ENCODE assay signal across 11 cellular contexts in genomic region chr20:38452880-38453624, GRCh38. TPM values are rescaled to one million over a fixed set of nuclear protein-coding genes. Genes with fewer than 3 reads are reported as not detected.
DNase-seq lines count a peak whose midpoint lies in the region; ATAC-seq and TF ChIP-seq lines count a peak whose summit lies in the region.
"Had no signal": no experiment of that assay in that cellular context is flagged by ENCODE, and none has a peak within 500 bp of the region (broad histone marks: within the 10 kb centered on the region; RNA-seq: fewer than 3 reads in every experiment).

No MANE protein-coding gene starts in this region.

- ATAC-seq in Panc1 (peak; percentile 31; the same call in 1 of the 2 replicates), HG02870 (IDR thresholded peaks at IDR 0.05; ENCODE audit: unreplicated experiment) (no peak)
- ATAC-seq: activated T-cell treated with anti-CD3 and anti-CD28 coated beads, Interleukin-2, amount 50 U/mL, for 4 hours; T-helper 17 cell had no signal

- peaks cover 3% of the 10 kb centered on the region; the same call in 1 of the 2 replicates for H3K4me1 ChIP-seq in Panc1 (ENCODE audit: control insufficient read depth, insufficient read depth, low read length)
- peaks cover 31% of the 10 kb centered on the region for H3K4me1 ChIP-seq in mesodermal cell (ENCODE audit: control insufficient read depth, insufficient read depth, low read length, poor library complexity, severe bottlenecking)

- POLR2A ChIA-PET in Panc1 (lab: Charles Lee) (no interaction called here), GM10248 (lab: Yijun Ruan, JAX) (interaction anchor here (1.2 kb wide), 1 partner anchor 18 kb away, joined by 4 read pairs; the partner anchor contains the start of gene SNHG17)

- no peak for TF ChIP-seq POLR2A in erythroblast (IDR thresholded peaks at IDR 0.05; ENCODE audit: low read length)

- CTCF ChIA-PET in Panc1 (lab: Charles Lee) = no interaction called here
- CTCF ChIA-PET in GM10248 (lab: Yijun Ruan, JAX) = interaction anchor here (1.0 to 13.7 kb wide), 5 partner anchors 9 to 40 kb away, joined by 3 to 192 read pairs (median 5); partner anchors contain the start of genes RALGAPB and SNHG17

- no TSS peak for BruUV-seq in Panc1 (replicated peaks; lab: Mats Ljungman, UMichigan)

- 79 to 90% methylated on average over 10 to 11 of the region's 19 CpGs for WGBS in mesodermal cell (ENCODE audit: insufficient coverage in 2 of 2), 2 experiments

- in situ Hi-C loops in Panc1 (cut with HindIII; ENCODE audit: low pct_unique_long_range_greater_than_20kb, low sequenced_read_pairs) = no loop called here

- H3K4me3 ChIP-seq in Panc1 (ENCODE audit: low read depth in 2 of 2, low read length in 2 of 2) (no peak overlapping the region), mesodermal cell (ENCODE audit: extremely low read depth, insufficient read depth, low read length, poor library complexity, severe bottlenecking) (no peak overlapping the region)

- no peak for TF ChIP-seq CTCF in Panc1 (IDR thresholded peaks at IDR 0.05)
- no peak for TF ChIP-seq CTCF in GM10248 (IDR thresholded peaks at IDR 0.05; ENCODE audit: control extremely low read depth, extremely low read depth, low read depth, missing control alignments)

- H3K9me3 ChIP-seq in Panc1 (ENCODE audit: control insufficient read depth, insufficient read depth, low read depth, low read length) (no peaks in the 10 kb centered on the region), mesodermal cell (ENCODE audit: control insufficient read depth, low read length) (no peaks in the 10 kb centered on the region)

- peak; percentile 32 for DNase-seq in AG08396 (ENCODE audit: low spot score)
- DNase-seq in Panc1 (ENCODE audit: low read depth, low spot score) = no peak
- peak; percentile 88 for DNase-seq in erythroblast (lab: John Stamatoyannopoulos, UW)
- no peak for DNase-seq in NCI-H1694 (lab: John Stamatoyannopoulos, UW)
- DNase-seq in GM10248 (ENCODE audit: extremely low spot score) = no peak
- no peak for DNase-seq in NCI-H1417 treated with DMSO at 0.1 percent for 48 hours (lab: John Stamatoyannopoulos, UW)
- DNase-seq: activated T-cell treated with anti-CD3 and anti-CD28 coated beads, Interleukin-2, amount 50 U/mL, for 4 hours; AML-193; T-helper 17 cell had no signal

- intact Hi-C loops in Panc1 (cut with micrococcal nuclease; ENCODE audit: unreplicated experiment) = no loop called here

- H3K27me3 ChIP-seq in Panc1 (ENCODE audit: control insufficient read depth, insufficient read depth, low read length) = no peaks in the 10 kb centered on the region

- H3K27ac ChIP-seq in Panc1 (ENCODE audit: low read length) = no peak overlapping the region
- peak overlapping the region; percentile 71 for H3K27ac ChIP-seq in mesodermal cell (ENCODE audit: low read depth, low read length, severe bottlenecking)

- H3K36me3 ChIP-seq in Panc1 (ENCODE audit: control insufficient read depth, insufficient read depth, low read length) = no peaks in the 10 kb centered on the region
- H3K36me3 ChIP-seq in mesodermal cell (ENCODE audit: control insufficient read depth, insufficient read depth, low read length) = peaks cover 34% of the 10 kb centered on the region

RNA-seq across cellular contexts. Expression of gene SNHG17, which starts 17.9 kb away (rescaled TPM):
- total RNA-seq in Panc1 (2021; ENCODE audit: unreplicated experiment) = 60.1 TPM
- 50.2 TPM for polyA plus RNA-seq in Panc1 (2012; ENCODE audit: insufficient read length)
- 43.6 TPM for polyA plus RNA-seq in mesodermal cell (2013, experiment 1 of 2)
- 42.7 TPM for polyA plus RNA-seq in mesodermal cell (2013, experiment 2 of 2)

RNA-seq across cellular contexts. Expression of gene RALGAPB, which starts 19.6 kb away (rescaled TPM):
- 33.1 TPM for total RNA-seq in Panc1 (2021; ENCODE audit: unreplicated experiment)
- polyA plus RNA-seq in Panc1 (2012; ENCODE audit: insufficient read length) = 14.2 TPM
- polyA plus RNA-seq in mesodermal cell (2013, experiment 1 of 2) = 30.2 TPM
- polyA plus RNA-seq in mesodermal cell (2013, experiment 2 of 2) = 25.0 TPM

Comparison
In these comparisons a context has a peak if more than half of its experiments do, and no peak if none do; other contexts are left out.
1. DNase-seq: peak in AG08396 (single experiment) and erythroblast (2 of 2); none in Panc1 (single experiment), NCI-H1694 (single experiment), GM10248 (single experiment) and NCI-H1417 treated with DMSO at 0.1 percent for 48 hours (single experiment).